Comparison of ENCODE assay signal across 1 cellular context in the genomic region with DNA sequence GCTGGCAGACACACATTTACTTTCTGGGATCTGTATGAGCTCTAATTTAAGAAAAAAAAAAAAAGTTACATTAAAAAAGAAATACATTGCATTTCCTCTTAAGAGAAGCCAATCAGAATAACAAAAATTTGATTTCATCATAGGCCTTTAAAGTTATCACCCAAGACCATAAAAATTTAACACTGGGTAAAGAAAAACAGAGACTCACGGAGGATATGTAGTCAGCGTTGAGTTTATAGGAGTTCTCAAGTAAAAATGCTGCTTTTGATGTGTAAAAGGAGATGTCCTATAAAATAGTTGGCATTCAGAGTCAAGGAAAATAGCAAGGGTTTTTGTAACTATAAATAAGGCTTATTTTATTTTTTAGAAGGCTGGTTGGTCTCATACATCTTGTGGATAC.
TF ChIP-seq lines count a peak whose summit lies in the region.

No MANE protein-coding gene starts in this region.

TF ChIP-seq in HEK293, 187 proteins besides CTCF, POLR2A, EP300 and RAD21 (continued from another document):
- no peak for TF ChIP-seq ZNF148 (tag by site-specific recombination; IDR thresholded peaks at IDR 0.05; ENCODE audit: borderline replicate concordance)
- TF ChIP-seq FEZF1 (tag by site-specific recombination; IDR thresholded peaks at IDR 0.05), result peak; percentile 47; the same call in 1 of the 2 replicates
